Comparison of ENCODE assay signal across 8 cellular contexts in genomic region chr13:46796515-46797467, GRCh38. TPM values are rescaled to one million over a fixed set of nuclear protein-coding genes. Genes with fewer than 3 reads are reported as not detected.
A peak's percentile ranks its signal among the peaks of the same experiment; 100 is the strongest.
DNase-seq lines count a peak whose midpoint lies in the region; ATAC-seq, FAIRE-seq and TF ChIP-seq lines count a peak whose summit lies in the region.

A gene with protein sequence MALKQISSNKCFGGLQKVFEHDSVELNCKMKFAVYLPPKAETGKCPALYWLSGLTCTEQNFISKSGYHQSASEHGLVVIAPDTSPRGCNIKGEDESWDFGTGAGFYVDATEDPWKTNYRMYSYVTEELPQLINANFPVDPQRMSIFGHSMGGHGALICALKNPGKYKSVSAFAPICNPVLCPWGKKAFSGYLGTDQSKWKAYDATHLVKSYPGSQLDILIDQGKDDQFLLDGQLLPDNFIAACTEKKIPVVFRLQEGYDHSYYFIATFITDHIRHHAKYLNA (minus strand): TSS chr13:46797161. CDS start chr13:46791413, 5,748 bp downstream.

- peak; percentile 36 for DNase-seq in D721Med (ENCODE audit: insufficient read length, low spot score)
- peak; percentile 71 for DNase-seq in HuH-7 (ENCODE audit: low spot score)
- peak; percentile 96 for DNase-seq in OCI-M1 (lab: John Stamatoyannopoulos, UW)
- DNase-seq in activated T-cell treated with anti-CD3 and anti-CD28 coated beads for 4 hours = peak; percentile 93
- DNase-seq in epithelial cell of proximal tubule (ENCODE audit: low read depth) = peak; percentile 37
- DNase-seq in stimulated activated CD8-positive, alpha-beta memory T cell treated with anti-CD3 and anti-CD28 coated beads, Interleukin-4, amount 100 ng/mL, for 48 hours = peak; percentile 97

- no peaks in the 10 kb centered on the region for H3K36me3 ChIP-seq in mucosa of rectum (ENCODE audit: control insufficient read depth in 2 of 2, insufficient read depth in 2 of 2, low read length in 2 of 2)

- H3K4me1 ChIP-seq in mucosa of rectum (ENCODE audit: control insufficient read depth in 2 of 2, insufficient read depth in 2 of 2, low read length in 2 of 2) = peaks cover 10 to 13% of the 10 kb centered on the region in 2 donors

- peak; percentile 88 for ATAC-seq in GM21515 (IDR thresholded peaks at IDR 0.05; ENCODE audit: unreplicated experiment)

- H3K27ac ChIP-seq in mucosa of rectum (ENCODE audit: low read depth in 2 of 2, low read length in 2 of 2) = peak within 1 kb of the TSS; percentile 90

- no peaks in the 10 kb centered on the region for H3K9me3 ChIP-seq in mucosa of rectum (ENCODE audit: control insufficient read depth in 2 of 2, low read length in 2 of 2)

- no peak for TF ChIP-seq CTCF in D721Med (IDR thresholded peaks at IDR 0.05; ENCODE audit: insufficient read depth, missing control alignments)
- no peak for TF ChIP-seq CTCF in epithelial cell of proximal tubule (conservative IDR thresholded peaks at IDR 0.05; ENCODE audit: low read depth, low read length)

- no peaks in the 10 kb centered on the region for H3K27me3 ChIP-seq in mucosa of rectum (ENCODE audit: control insufficient read depth in 2 of 2, insufficient read depth in 2 of 2, low read length in 2 of 2)

- H3K4me3 ChIP-seq in epithelial cell of proximal tubule (ENCODE audit: low read depth, low read length) (peak within 1 kb of the TSS; percentile 81), mucosa of rectum (ENCODE audit: low read length in 2 of 2) (peak within 1 kb of the TSS; percentile 92 to 99)

- FAIRE-seq in D721Med (lab: Jason Lieb, UNC) = no peak

- peak within 1 kb of the TSS; percentile 89 to 91 for H3K9ac ChIP-seq in mucosa of rectum (ENCODE audit: low read depth in 1 of 2, low read length in 2 of 2)

RNA-seq across cellular contexts. Expression of the gene that starts here (rescaled TPM):
- 163 TPM in 2 replicates for total RNA-seq in epithelial cell of proximal tubule

Comparison
In these comparisons a context has a peak if more than half of its experiments do, and no peak if none do; other contexts are left out.
1. Peak in every context shown above with its lines: DNase-seq, ATAC-seq, H3K4me3 ChIP-seq and H3K27ac ChIP-seq.
2. DNase-seq: peak in every context shown above with its lines; median percentile 97 in stimulated activated CD8-positive, alpha-beta memory T cell treated with anti-CD3 and anti-CD28 coated beads, Interleukin-4, amount 100 ng/mL, for 48 hours; 96 in OCI-M1; 93 in activated T-cell treated with anti-CD3 and anti-CD28 coated beads for 4 hours; 71 in HuH-7; 37 in epithelial cell of proximal tubule; 36 in D721Med.